ENCODE assay signal across 14 cellular contexts in genomic region chr22:50671641-50672040, GRCh38. TPM values are rescaled to one million over a fixed set of nuclear protein-coding genes. Genes with fewer than 3 reads are reported as not detected.
A peak's percentile ranks its signal among the peaks of the same experiment; 100 is the strongest.
DNase-seq lines count a peak whose midpoint lies in the region; ATAC-seq and TF ChIP-seq lines count a peak whose summit lies in the region.
"Had no signal": no experiment of that assay in that cellular context is flagged by ENCODE, and none has a peak within 500 bp of the region (broad histone marks: within the 10 kb centered on the region; RNA-seq: fewer than 3 reads in every experiment).

No MANE protein-coding gene starts in this region.

- no TSS peak for BruUV-seq in MCF 10A (replicated peaks; lab: Mats Ljungman, UMichigan)

- H3K27ac ChIP-seq in breast epithelium: peak overlapping the region; percentile 45 to 91
- H3K27ac ChIP-seq in heart right ventricle: peak overlapping the region; percentile 76 to 96 (median 92)
- no peak overlapping the region for H3K27ac ChIP-seq in neural progenitor cell
- H3K27ac ChIP-seq in aorta (ENCODE audit: low read depth in 1 of 2, low read length in 2 of 2): no peak overlapping the region
- H3K27ac ChIP-seq: SJSA1 had no signal

- WGBS in heart right ventricle, 2 donors: 50 to 63% methylated on average over 11 of the region's 11 CpGs
- WGBS in aorta, 2 donors: 47 to 53% methylated on average over 11 of the region's 11 CpGs

- H3K4me1 ChIP-seq in breast epithelium (peaks cover 6% of the 10 kb centered on the region in 2 donors), heart right ventricle (peaks cover 0 to 42% (median 16%) of the 10 kb centered on the region in 9 donors), neural progenitor cell (peaks cover 6% of the 10 kb centered on the region), aorta (ENCODE audit: control insufficient read depth in 1 of 2, insufficient read depth in 2 of 2, low read length in 2 of 2) (no peaks in the 10 kb centered on the region)
- H3K4me1 ChIP-seq: SJSA1 had no signal

- no peak overlapping the region for H3K4me2 ChIP-seq in neural progenitor cell

- H3K27me3 Mint-ChIP-seq in MCF 10A (ENCODE audit: insufficient read depth, unreplicated experiment) (peaks cover 48% of the 10 kb centered on the region), neural progenitor cell (ENCODE audit: insufficient read depth, low read depth) (peaks cover 27% of the 10 kb centered on the region)

- H3K36me3 Mint-ChIP-seq in MCF 10A (ENCODE audit: insufficient read depth, unreplicated experiment) (no peaks in the 10 kb centered on the region), neural progenitor cell (peaks cover 8% of the 10 kb centered on the region)

- H4K20me1 ChIP-seq in neural progenitor cell (ENCODE audit: low read depth): peaks cover 10% of the 10 kb centered on the region

- no peaks in the 10 kb centered on the region for H3K36me3 ChIP-seq in breast epithelium
- peaks cover 0 to 16% (median 0%) of the 10 kb centered on the region in 9 donors for H3K36me3 ChIP-seq in heart right ventricle
- H3K36me3 ChIP-seq in neural progenitor cell: no peaks in the 10 kb centered on the region
- H3K36me3 ChIP-seq in aorta (ENCODE audit: control insufficient read depth in 1 of 2, insufficient read depth in 2 of 2, low read length in 1 of 2): no peaks in the 10 kb centered on the region
- H3K36me3 ChIP-seq: SJSA1 had no signal

- H3K4me3 Mint-ChIP-seq in MCF 10A (ENCODE audit: unreplicated experiment) (no peak overlapping the region), neural progenitor cell (peak overlapping the region; percentile 53)
- H3K4me3 Mint-ChIP-seq: dendritic cell treated with granulocyte-macrophage colony-stimulating factor and Interleukin-4, amounts not matched to agents 40 ng/mL and 50 ng/mL, for 4 days had no signal

- H3K4me3 ChIP-seq in breast epithelium: peak overlapping the region in 1 of 3 donors; percentile 69
- H3K4me3 ChIP-seq in heart right ventricle: peak overlapping the region in 6 of 10 donors; percentile 16 to 60 (median 32)
- no peak overlapping the region for H3K4me3 ChIP-seq in neural progenitor cell
- no peak overlapping the region for H3K4me3 ChIP-seq in aorta (ENCODE audit: low read length in 2 of 2)
- H3K4me3 ChIP-seq: SJSA1 had no signal

- intact Hi-C loops in breast epithelium (cut with DNase I; ENCODE audit: low total_unique reads): no loop called here
- intact Hi-C loops in MCF 10A (cut with micrococcal nuclease): no loop called here
- intact Hi-C loops in heart right ventricle (cut with DNase I): loop anchor here in 4 of 10 donors (1.0 to 5.0 kb wide), 6 partner anchors 15 to 44 kb away; partner anchors contain the start of gene ARSA (in 4 of the 4)
- intact Hi-C loops in aorta (cut with DNase I): no loop called here

- H3K27me3 ChIP-seq in breast epithelium: no peaks in the 10 kb centered on the region
- peaks cover 6 to 76% (median 39%) of the 10 kb centered on the region in 7 donors for H3K27me3 ChIP-seq in heart right ventricle
- H3K27me3 ChIP-seq in neural progenitor cell: peaks cover 46% of the 10 kb centered on the region
- no peaks in the 10 kb centered on the region for H3K27me3 ChIP-seq in aorta (ENCODE audit: control insufficient read depth in 1 of 2, insufficient read depth in 2 of 2, low read length in 1 of 2)

- no peak overlapping the region for H3K9ac ChIP-seq in neural progenitor cell

- no peaks in the 10 kb centered on the region for H3K79me2 ChIP-seq in neural progenitor cell (ENCODE audit: low read depth)

- POLR2A ChIA-PET in MCF 10A (lab: Yijun Ruan, JAX): no interaction called here

- H3F3A ChIP-seq in neural progenitor cell (ENCODE audit: low read depth): peaks cover 17% of the 10 kb centered on the region

- DNase-seq in breast epithelium (ENCODE audit: low spot score in 2 of 2) (no peak), MCF 10A (ENCODE audit: unreplicated experiment) (no peak), heart right ventricle (peak; percentile 47 to 68), neural progenitor cell (ENCODE audit: low spot score) (no peak), aorta (no peak), NCI-H1436 treated with DMSO at 0.1 percent for 48 hours (lab: John Stamatoyannopoulos, UW) (no peak)
- DNase-seq: activated effector memory CD4-positive, alpha-beta T cell treated with anti-CD3 and anti-CD28 coated beads, Interleukin-2, amount 50 U/mL, for 16 hours; DMS79 treated with DMSO at 0.1 percent for 48 hours; NCI-H748 treated with DMSO at 0.1 percent for 48 hours had no signal

- H3K9me3 ChIP-seq in breast epithelium: no peaks in the 10 kb centered on the region
- no peaks in the 10 kb centered on the region for H3K9me3 ChIP-seq in heart right ventricle
- H3K9me3 ChIP-seq in neural progenitor cell (ENCODE audit: low read depth): no peaks in the 10 kb centered on the region
- no peaks in the 10 kb centered on the region for H3K9me3 ChIP-seq in aorta (ENCODE audit: control insufficient read depth, low read length)

- ATAC-seq in heart right ventricle (peak; percentile 10 to 70 (median 48)), aorta (ENCODE audit: low FRiP score) (peak; percentile 19), HG02970 (IDR thresholded peaks at IDR 0.05; ENCODE audit: low FRiP score, unreplicated experiment) (no peak), HG02938 (IDR thresholded peaks at IDR 0.05; ENCODE audit: unreplicated experiment) (no peak)
- ATAC-seq: activated CD4-positive, CD25-positive, alpha-beta regulatory T cell treated with anti-CD3 and anti-CD28 coated beads, Interleukin-2, amount 50 U/mL, for 24 hours had no signal

- H3K9me3 Mint-ChIP-seq in MCF 10A (ENCODE audit: unreplicated experiment) (no peaks in the 10 kb centered on the region), neural progenitor cell (no peaks in the 10 kb centered on the region)
- H3K9me3 Mint-ChIP-seq: dendritic cell treated with granulocyte-macrophage colony-stimulating factor and Interleukin-4, amounts not matched to agents 40 ng/mL and 50 ng/mL, for 4 days had no signal

- no peak for TF ChIP-seq POLR2A in breast epithelium (IDR thresholded peaks at IDR 0.05)

- no peak overlapping the region for H2AFZ ChIP-seq in neural progenitor cell (replicated peaks)

- TF ChIP-seq CTCF in breast epithelium (IDR thresholded peaks at IDR 0.05) (no peak), MCF 10A (IDR thresholded peaks at IDR 0.05; ENCODE audit: unreplicated experiment) (no peak), heart right ventricle (IDR thresholded peaks at IDR 0.05) (no peak), neural progenitor cell (IDR thresholded peaks at IDR 0.05) (no peak)

- no peak overlapping the region for H3K27ac Mint-ChIP-seq in MCF 10A (ENCODE audit: low read depth, unreplicated experiment)
- H3K27ac Mint-ChIP-seq in neural progenitor cell: no peak overlapping the region
- H3K27ac Mint-ChIP-seq: dendritic cell treated with granulocyte-macrophage colony-stimulating factor and Interleukin-4, amounts not matched to agents 40 ng/mL and 50 ng/mL, for 4 days had no signal

- CTCF ChIA-PET in MCF 10A (lab: Yijun Ruan, JAX): no interaction called here

- H3K4me1 Mint-ChIP-seq in MCF 10A (ENCODE audit: insufficient read depth, unreplicated experiment): peaks cover 6% of the 10 kb centered on the region
- H3K4me1 Mint-ChIP-seq in neural progenitor cell: peaks cover 35% of the 10 kb centered on the region

RNA-seq across cellular contexts. Expression of gene SHANK3, which starts 1.0 kb away (rescaled TPM):
- 10 to 100 TPM in 1 of 3 donors, 1 to 10 TPM in 2; 4.8 to 28.8 (median 5.9) TPM for total RNA-seq in breast epithelium
- total RNA-seq in MCF 10A (2022): 1.2 and 1.9 TPM in 2 replicates
- total RNA-seq in heart right ventricle: 10 to 100 TPM; 19.9 to 36.9 (median 24.7) TPM
- 10 to 100 TPM; 14.3 to 59.8 TPM for polyA plus RNA-seq in heart right ventricle
- total RNA-seq in neural progenitor cell (ENCODE audit: low replicate concordance): 0.65 and 3.6 TPM in 2 replicates
- total RNA-seq in aorta: 10 to 100 TPM; 48.6 to 62.9 TPM
- polyA plus RNA-seq in aorta: 1 to 10 TPM in 1 of 2 donors, under 1 TPM in 1; 0.63 to 3.2 TPM

RNA-seq across cellular contexts. Expression of gene ARSA, which starts 43.7 kb away (rescaled TPM):
- total RNA-seq in breast epithelium (10 to 100 TPM; 23.8 to 39.0 (median 36.3) TPM), MCF 10A (2022) (21.3 and 22.0 TPM in 2 replicates), heart right ventricle (10 to 100 TPM; 19.6 to 33.3 (median 26.0) TPM), neural progenitor cell (ENCODE audit: low replicate concordance) (4.2 and 18.4 TPM in 2 replicates), aorta (10 to 100 TPM; 31.4 to 53.5 TPM)
- polyA plus RNA-seq in heart right ventricle (10 to 100 TPM; 17.5 to 62.3 TPM), aorta (100 to 1,000 TPM in 1 of 2 donors, 10 to 100 TPM in 1; 15.7 to 120 TPM)

Comparison
In these comparisons a context has a peak if more than half of its experiments do, and no peak if none do; other contexts are left out.
1. DNase-seq: peak in heart right ventricle (2 of 2); none in breast epithelium (0 of 2), MCF 10A (single experiment), neural progenitor cell (single experiment), aorta (0 of 2) and NCI-H1436 treated with DMSO at 0.1 percent for 48 hours (single experiment).
2. H3K27ac ChIP-seq: peak in breast epithelium (2 of 2) and heart right ventricle (10 of 10); none in neural progenitor cell (single experiment) and aorta (0 of 2).
3. H3K4me3 ChIP-seq: peak in heart right ventricle (6 of 10); none in neural progenitor cell (single experiment) and aorta (0 of 2).
4. ATAC-seq: peak in heart right ventricle (8 of 8) and aorta (single experiment); none in HG02970 (single experiment) and HG02938 (single experiment).